1 cellular context compared by ENCODE assay signal in the genomic region with DNA sequence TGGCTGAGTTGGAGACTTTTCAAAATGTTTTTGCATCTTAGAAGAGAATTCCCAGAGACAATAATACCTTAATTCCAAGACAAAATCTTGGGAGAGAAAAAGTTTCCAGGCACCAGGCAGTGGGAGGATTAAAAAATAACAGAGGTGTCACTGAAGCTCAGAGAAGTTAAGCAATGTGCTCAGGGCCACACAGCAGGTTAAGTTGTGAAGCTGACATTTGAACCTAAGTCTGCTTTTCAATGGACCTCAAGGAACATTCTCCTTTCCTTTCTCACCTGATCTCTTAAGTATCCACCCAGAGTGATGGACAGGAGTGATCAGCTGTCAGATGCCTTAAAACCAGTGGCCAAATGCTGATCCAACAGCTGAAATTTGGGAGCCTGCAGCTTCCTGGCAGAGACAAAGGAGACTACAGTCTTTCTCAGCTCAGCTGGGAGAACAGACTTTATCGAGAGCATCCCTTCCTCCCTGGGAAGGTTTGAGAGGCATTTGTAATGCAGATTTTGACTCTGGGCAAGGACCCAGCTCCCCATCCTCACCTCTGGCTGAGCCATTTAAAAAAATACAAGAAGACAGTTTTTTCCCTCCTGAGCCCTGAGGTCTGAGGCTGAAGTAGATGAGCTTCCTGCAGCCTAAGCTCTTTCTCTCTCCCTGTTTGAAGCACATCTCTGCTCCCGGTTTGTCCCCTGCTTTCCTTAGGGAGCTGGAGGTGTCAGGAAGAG.
TF ChIP-seq lines count a peak whose summit lies in the region.

No MANE protein-coding gene starts in this region.

TF ChIP-seq in H1, 55 proteins besides CTCF, POLR2A, EP300 and RAD21:
- TF ChIP-seq EGR1 (IDR thresholded peaks at IDR 0.05; ENCODE audit: borderline replicate concordance, low read depth, low read length) (no peak), FOSL1 (IDR thresholded peaks at IDR 0.05; ENCODE audit: insufficient read depth, low read depth, low read length) (no peak), POU5F1 (IDR thresholded peaks at IDR 0.05; ENCODE audit: low read depth, low read length) (no peak), TAF1 (IDR thresholded peaks at IDR 0.05; ENCODE audit: low read depth, low read length) (peak; percentile 14; the same call in 1 of the 2 replicates), SP1 (IDR thresholded peaks at IDR 0.05; ENCODE audit: low read depth, low read length) (0 out of 2 replicates have a peak, but pooled peaks have one; percentile 49), RBBP5 (IDR thresholded peaks at IDR 0.05; ENCODE audit: borderline replicate concordance, low read depth, low read length) (0 out of 2 replicates have a peak, but pooled peaks have one; percentile 37), SIN3A (conservative IDR thresholded peaks at IDR 0.05 in 1 of 2, IDR thresholded peaks at IDR 0.05 in 1 of 2; ENCODE audit: low read depth in 1 of 2, low read length in 2 of 2) (peak; percentile 80 to 91; a peak in 3 of 4 replicates), KDM1A (IDR thresholded peaks at IDR 0.05; ENCODE audit: borderline replicate concordance, low read length) (peak; percentile 97), EZH2 (IDR thresholded peaks at IDR 0.05; ENCODE audit: low read depth, low read length, severe bottlenecking) (no peak), HDAC2 (IDR thresholded peaks at IDR 0.05; ENCODE audit: borderline replicate concordance in 1 of 2, low read depth in 2 of 2, low read length in 2 of 2) (peak; percentile 41 to 56; a peak in 1 of 4 replicates), TCF12 (IDR thresholded peaks at IDR 0.05; ENCODE audit: low read depth, low read length) (0 out of 2 replicates have a peak, but pooled peaks have one; percentile 45), CHD2 (IDR thresholded peaks at IDR 0.05; ENCODE audit: low read length) (no peak)
TF ChIP-seq in H1: peak in this region for 7.
